Comparison of ENCODE assay signal across 1 cellular context in the genomic region with DNA sequence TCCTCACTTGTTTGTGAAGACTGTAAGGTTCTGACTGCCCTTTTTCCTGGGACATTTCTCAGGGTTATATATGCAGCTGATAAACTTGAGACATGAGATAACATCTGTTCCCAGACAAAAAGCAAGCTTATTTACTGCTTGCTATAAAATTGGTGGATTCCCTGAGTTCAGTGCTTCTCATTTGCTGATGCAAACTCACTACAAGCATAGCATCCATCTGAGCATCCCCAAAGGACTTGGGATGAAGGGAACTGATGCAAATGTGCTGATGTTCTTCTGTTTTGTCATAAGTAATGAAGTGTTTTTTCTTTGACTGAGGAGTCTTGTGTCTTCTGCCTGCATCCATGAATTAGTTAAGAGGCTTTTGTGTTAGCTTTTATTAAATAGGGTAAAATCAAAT.
TF ChIP-seq lines count a peak whose summit lies in the region.

No MANE protein-coding gene starts in this region.

TF ChIP-seq in IMR-90, 13 proteins besides CTCF, POLR2A, EP300 and RAD21:
- TF ChIP-seq MAZ (IDR thresholded peaks at IDR 0.05; ENCODE audit: borderline replicate concordance, low read depth, low read length) = no peak
- no peak for TF ChIP-seq FOS (IDR thresholded peaks at IDR 0.05; ENCODE audit: low read depth, low read length)
- no peak for TF ChIP-seq RCOR1 (IDR thresholded peaks at IDR 0.05; ENCODE audit: insufficient replicate concordance, low read length)
- no peak for TF ChIP-seq ELK1 (IDR thresholded peaks at IDR 0.05; ENCODE audit: borderline replicate concordance, low read depth, low read length)
- no peak for TF ChIP-seq CHD1 (IDR thresholded peaks at IDR 0.05; ENCODE audit: low read depth, low read length)
- TF ChIP-seq MAFK (IDR thresholded peaks at IDR 0.05; ENCODE audit: low read depth, low read length) = no peak
- TF ChIP-seq NFE2L2 (IDR thresholded peaks at IDR 0.05; ENCODE audit: low read depth, low read length) = no peak
